ENCODE assay signal across 8 cellular contexts in the genomic region with DNA sequence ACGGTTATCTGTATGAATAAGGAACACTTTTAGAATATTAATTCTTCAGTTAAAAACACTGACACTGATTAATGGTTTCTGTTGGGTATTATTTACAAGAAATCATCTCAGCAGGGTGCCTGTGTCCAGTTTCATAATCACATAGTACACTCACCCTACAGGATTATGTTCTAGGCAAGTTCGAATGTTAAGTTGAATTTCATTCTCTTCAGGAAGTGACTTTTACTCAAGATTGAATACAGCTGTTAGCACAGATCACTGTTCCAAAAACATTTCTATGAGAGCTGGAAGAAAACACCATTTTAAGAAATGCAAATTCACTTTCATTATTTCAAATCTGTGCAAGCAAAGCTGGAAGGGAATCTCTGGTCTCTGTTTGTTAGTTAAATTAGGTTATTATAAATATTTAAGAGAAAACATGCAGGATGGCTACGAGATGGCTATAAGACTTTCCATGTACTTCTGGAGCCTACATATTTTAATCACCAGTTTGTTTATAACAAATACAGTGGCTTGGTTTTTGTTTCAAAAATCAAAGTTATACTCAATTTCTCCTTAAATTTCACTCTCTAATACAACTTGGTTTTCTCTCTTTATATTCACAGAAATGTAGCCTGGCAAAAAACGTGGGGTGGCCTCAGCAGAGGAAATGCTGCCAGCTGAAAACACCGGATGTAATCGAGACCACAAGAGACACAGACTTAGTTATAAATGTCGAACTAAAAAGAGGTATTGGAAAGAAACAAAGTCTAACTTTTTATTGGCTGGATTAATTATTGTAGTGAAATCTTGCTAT.
DNase-seq lines count a peak whose midpoint lies in the region; ATAC-seq lines count a peak whose summit lies in the region.

No MANE protein-coding gene starts in this region.

- peaks cover 0 to 6% (median 0%) of the 10 kb centered on the region in 3 donors for H3K36me3 ChIP-seq in skeletal muscle tissue (ENCODE audit: control insufficient read depth in 3 of 3, insufficient read depth in 3 of 3, low read length in 3 of 3)

- peaks cover 6 to 20% (median 8%) of the 10 kb centered on the region in 3 donors for H3K4me1 ChIP-seq in skeletal muscle tissue (ENCODE audit: control insufficient read depth in 3 of 3, insufficient read depth in 3 of 3, low read length in 3 of 3)

- H3K9ac ChIP-seq in skeletal muscle tissue (ENCODE audit: low read depth in 1 of 3, low read length in 3 of 3), result peak overlapping the region in 1 of 3 donors; percentile 33

- H3K9me3 ChIP-seq in skeletal muscle tissue (ENCODE audit: control insufficient read depth in 3 of 3, low read length in 3 of 3), result peaks cover 0 to 4% (median 0%) of the 10 kb centered on the region in 3 donors

- DNase-seq in stimulated activated naive CD4-positive, alpha-beta T cell (lab: John Stamatoyannopoulos, UW), result peak; percentile 17 to 72 (median 56)
- no peak for DNase-seq in stimulated activated naive CD4-positive, alpha-beta T cell treated with Interleukin-2 at 50 U/mL for 16 hours (lab: John Stamatoyannopoulos, UW)
- DNase-seq in activated CD4-positive, alpha-beta T cell treated with anti-CD3 and anti-CD28 coated beads for 4 hours, result peak; percentile 54 to 61
- DNase-seq in epithelial cell of prostate (ENCODE audit: low read depth, low spot score), result no peak
- no peak for DNase-seq in iPS-NIHi7 (ENCODE audit: extremely low spot score)
- DNase-seq in SK-N-DZ (ENCODE audit: low spot score), result no peak

- ATAC-seq in HG03565 (IDR thresholded peaks at IDR 0.05; ENCODE audit: unreplicated experiment), result peak; percentile 56

- H3K4me3 ChIP-seq in skeletal muscle tissue (ENCODE audit: low read length in 3 of 3), result peak overlapping the region in 2 of 3 donors; percentile 33 to 36

- no peaks in the 10 kb centered on the region for H3K27me3 ChIP-seq in skeletal muscle tissue (ENCODE audit: control insufficient read depth in 3 of 3, insufficient read depth in 3 of 3, low read length in 3 of 3)

- peak overlapping the region; percentile 25 for H3K27ac ChIP-seq in epithelial cell of prostate
- peak overlapping the region; percentile 34 for H3K27ac ChIP-seq in skeletal muscle tissue (ENCODE audit: low read depth, low read length)

Comparison
In these comparisons a context has a peak if more than half of its experiments do, and no peak if none do; other contexts are left out.
1. DNase-seq: peak in stimulated activated naive CD4-positive, alpha-beta T cell (6 of 6) and activated CD4-positive, alpha-beta T cell treated with anti-CD3 and anti-CD28 coated beads for 4 hours (2 of 2); none in stimulated activated naive CD4-positive, alpha-beta T cell treated with Interleukin-2 at 50 U/mL for 16 hours (single experiment), epithelial cell of prostate (single experiment), iPS-NIHi7 (single experiment) and SK-N-DZ (single experiment).